In genomic region chr17:50867856-50868438, GRCh38 we compare ENCODE assay signal across 1 cellular context.
A peak's percentile ranks its signal among the peaks of the same experiment; 100 is the strongest.
TF ChIP-seq lines count a peak whose summit lies in the region.

No MANE protein-coding gene starts in this region.

TF ChIP-seq in HepG2, 621 proteins besides CTCF, POLR2A, EP300 and RAD21 (continued from another document and continues in another):
- TF ChIP-seq ZNF710 (CRISPR knock-in tag; IDR thresholded peaks at IDR 0.05; ENCODE audit: borderline replicate concordance) (no peak), PREB (CRISPR knock-in tag; IDR thresholded peaks at IDR 0.05) (no peak), ETS1 (CRISPR knock-in tag; IDR thresholded peaks at IDR 0.05) (no peak), NFYB (CRISPR knock-in tag; IDR thresholded peaks at IDR 0.05) (no peak), AGO2 (optimal IDR thresholded peaks at IDR 0.05; ENCODE audit: low read depth, low read length) (no peak), NFRKB (IDR thresholded peaks at IDR 0.05) (no peak), KLF15 (CRISPR knock-in tag; IDR thresholded peaks at IDR 0.05; ENCODE audit: borderline replicate concordance) (no peak), SNAPC4 (CRISPR knock-in tag; IDR thresholded peaks at IDR 0.05) (no peak), ZNF558 (CRISPR knock-in tag; IDR thresholded peaks at IDR 0.05; ENCODE audit: borderline replicate concordance) (0 out of 2 replicates have a peak, but pooled peaks have one; percentile 24), SSRP1 (CRISPR knock-in tag; IDR thresholded peaks at IDR 0.05) (no peak), KAT7 (CRISPR knock-in tag; IDR thresholded peaks at IDR 0.05; ENCODE audit: borderline replicate concordance) (0 out of 2 replicates have a peak, but pooled peaks have one; percentile 6), MZF1 (CRISPR knock-in tag; IDR thresholded peaks at IDR 0.05; ENCODE audit: borderline replicate concordance) (no peak), NFIC (IDR thresholded peaks at IDR 0.05; ENCODE audit: low read length) (peak; percentile 3; the same call in 1 of the 2 replicates), DNMT1 (CRISPR knock-in tag; IDR thresholded peaks at IDR 0.05) (no peak), DNMT3B (CRISPR knock-in tag; conservative IDR thresholded peaks at IDR 0.05) (0 out of 2 replicates have a peak, but pooled peaks have one; percentile 37), TCF12 (IDR thresholded peaks at IDR 0.05) (no peak), TCF12 (CRISPR knock-in tag; IDR thresholded peaks at IDR 0.05) (no peak), ZBTB3 (CRISPR knock-in tag; IDR thresholded peaks at IDR 0.05; ENCODE audit: borderline replicate concordance, low read depth) (no peak; the same call in 1 of the 2 replicates), CHD2 (IDR thresholded peaks at IDR 0.05; ENCODE audit: low read depth, low read length) (no peak), RAD51 (IDR thresholded peaks at IDR 0.05; ENCODE audit: borderline replicate concordance) (no peak), ZNF746 (CRISPR knock-in tag; IDR thresholded peaks at IDR 0.05) (peak; percentile 1; the same call in 1 of the 2 replicates), MTA3 (CRISPR knock-in tag; IDR thresholded peaks at IDR 0.05) (no peak), ZNF563 (CRISPR knock-in tag; IDR thresholded peaks at IDR 0.05) (no peak), HOXD1 (CRISPR knock-in tag; IDR thresholded peaks at IDR 0.05) (no peak), THYN1 (CRISPR knock-in tag; IDR thresholded peaks at IDR 0.05; ENCODE audit: borderline replicate concordance, low read depth) (no peak), NCOA1 (CRISPR knock-in tag; IDR thresholded peaks at IDR 0.05) (no peak), TARDBP (CRISPR knock-in tag; IDR thresholded peaks at IDR 0.05) (no peak), ZFP41 (CRISPR knock-in tag; IDR thresholded peaks at IDR 0.05; ENCODE audit: borderline replicate concordance) (no peak), SRSF9 (IDR thresholded peaks at IDR 0.05; ENCODE audit: borderline replicate concordance, insufficient read depth, low read depth, low read length, poor library complexity, severe bottlenecking) (no peak), CAMTA2 (CRISPR knock-in tag; IDR thresholded peaks at IDR 0.05; ENCODE audit: borderline replicate concordance) (no peak), MEIS1 (CRISPR knock-in tag; IDR thresholded peaks at IDR 0.05; ENCODE audit: borderline replicate concordance) (no peak), CENPT (CRISPR knock-in tag; IDR thresholded peaks at IDR 0.05; ENCODE audit: low read depth) (no peak), ATF7 (IDR thresholded peaks at IDR 0.05) (no peak), ATF7 (CRISPR knock-in tag; IDR thresholded peaks at IDR 0.05) (no peak), ZNF615 (CRISPR knock-in tag; IDR thresholded peaks at IDR 0.05; ENCODE audit: borderline replicate concordance) (no peak), JUNB (CRISPR knock-in tag; IDR thresholded peaks at IDR 0.05; ENCODE audit: borderline replicate concordance) (no peak), BATF2 (CRISPR knock-in tag; IDR thresholded peaks at IDR 0.05) (no peak), ZNF674 (CRISPR knock-in tag; IDR thresholded peaks at IDR 0.05; ENCODE audit: low read depth) (no peak), CCAR2 (optimal IDR thresholded peaks at IDR 0.05; ENCODE audit: low read depth, low read length) (no peak), NFATC3 (CRISPR knock-in tag; IDR thresholded peaks at IDR 0.05) (no peak), ZNF326 (CRISPR knock-in tag; IDR thresholded peaks at IDR 0.05; ENCODE audit: borderline replicate concordance) (no peak), ZBTB42 (CRISPR knock-in tag; IDR thresholded peaks at IDR 0.05) (no peak), SP4 (CRISPR knock-in tag; IDR thresholded peaks at IDR 0.05) (0 out of 2 replicates have a peak, but pooled peaks have one; percentile 59), ZNF446 (CRISPR knock-in tag; IDR thresholded peaks at IDR 0.05) (no peak), ARID4A (CRISPR knock-in tag; IDR thresholded peaks at IDR 0.05; ENCODE audit: borderline replicate concordance) (no peak), LCORL (IDR thresholded peaks at IDR 0.05) (no peak), LCORL (CRISPR knock-in tag; IDR thresholded peaks at IDR 0.05) (no peak; the same call in 1 of the 2 replicates), ZEB1 (IDR thresholded peaks at IDR 0.05; ENCODE audit: insufficient replicate concordance, low read depth) (no peak), ZBTB44 (CRISPR knock-in tag; IDR thresholded peaks at IDR 0.05) (0 out of 2 replicates have a peak, but pooled peaks have one; percentile 2), HDAC2 (CRISPR knock-in tag; IDR thresholded peaks at IDR 0.05) (no peak), ZNF230 (CRISPR knock-in tag; IDR thresholded peaks at IDR 0.05) (no peak), MEF2D (CRISPR knock-in tag; IDR thresholded peaks at IDR 0.05) (no peak), TERF1 (CRISPR knock-in tag; IDR thresholded peaks at IDR 0.05) (no peak)
